In genomic region chr9:108885643-108886348, GRCh38 we compare ENCODE assay signal across 1 cellular context.
TF ChIP-seq lines count a peak whose summit lies in the region.

No MANE protein-coding gene starts in this region.

TF ChIP-seq in HepG2, 621 proteins besides CTCF, POLR2A, EP300 and RAD21 (continued from another document and continues in another):
- TF ChIP-seq ARID4A (CRISPR knock-in tag; IDR thresholded peaks at IDR 0.05; ENCODE audit: borderline replicate concordance) (peak; percentile 70; the same call in 1 of the 2 replicates), NONO (IDR thresholded peaks at IDR 0.05) (no peak), NONO (CRISPR knock-in tag; conservative IDR thresholded peaks at IDR 0.05) (peak; percentile 91), ZMYM3 (CRISPR knock-in tag; IDR thresholded peaks at IDR 0.05) (peak; percentile 69; the same call in 1 of the 2 replicates), RBFOX2 (IDR thresholded peaks at IDR 0.05; ENCODE audit: low read depth, low read length) (peak; percentile 93), HNF4G (IDR thresholded peaks at IDR 0.05; ENCODE audit: borderline replicate concordance, low read depth, low read length) (peak; percentile 85), HNF4G (CRISPR knock-in tag; IDR thresholded peaks at IDR 0.05; ENCODE audit: borderline replicate concordance, low read depth) (peak; percentile 63; the same call in 1 of the 2 replicates), JDP2 (CRISPR knock-in tag; IDR thresholded peaks at IDR 0.05; ENCODE audit: borderline replicate concordance) (peak; percentile 61; the same call in 1 of the 2 replicates), IRF9 (CRISPR knock-in tag; IDR thresholded peaks at IDR 0.05; ENCODE audit: borderline replicate concordance) (0 out of 2 replicates have a peak, but pooled peaks have one; percentile 60), STAT5B (CRISPR knock-in tag; IDR thresholded peaks at IDR 0.05) (no peak), ZNF644 (CRISPR knock-in tag; IDR thresholded peaks at IDR 0.05; ENCODE audit: low read depth) (peak; percentile 80), ZNF616 (CRISPR knock-in tag; IDR thresholded peaks at IDR 0.05; ENCODE audit: low read depth) (no peak), GATA4 (IDR thresholded peaks at IDR 0.05; ENCODE audit: borderline replicate concordance, low read depth) (peak; percentile 99), SRF (IDR thresholded peaks at IDR 0.05; ENCODE audit: low read depth, low read length) (0 out of 2 replicates have a peak, but pooled peaks have one; percentile 58), CCDC6 (CRISPR knock-in tag; IDR thresholded peaks at IDR 0.05) (peak; percentile 83; the same call in 1 of the 2 replicates), MXD4 (CRISPR knock-in tag; IDR thresholded peaks at IDR 0.05) (peak; percentile 71), ZNF792 (CRISPR knock-in tag; IDR thresholded peaks at IDR 0.05) (peak; percentile 95), IKZF5 (CRISPR knock-in tag; IDR thresholded peaks at IDR 0.05) (peak; percentile 97), TCF7 (IDR thresholded peaks at IDR 0.05; ENCODE audit: low read depth) (peak; percentile 94), NFAT5 (CRISPR knock-in tag; IDR thresholded peaks at IDR 0.05) (peak; percentile 99), PHF8 (CRISPR knock-in tag; IDR thresholded peaks at IDR 0.05) (peak; percentile 37; the same call in 1 of the 2 replicates), ZSCAN31 (CRISPR knock-in tag; IDR thresholded peaks at IDR 0.05; ENCODE audit: low read depth) (peak; percentile 84; the same call in 1 of the 2 replicates), ARID3A (IDR thresholded peaks at IDR 0.05; ENCODE audit: low read depth, low read length) (0 out of 2 replicates have a peak, but pooled peaks have one; percentile 12), ZBTB38 (CRISPR knock-in tag; IDR thresholded peaks at IDR 0.05) (peak; percentile 85), TERF1 (CRISPR knock-in tag; IDR thresholded peaks at IDR 0.05) (no peak), ZNF782 (CRISPR knock-in tag; IDR thresholded peaks at IDR 0.05; ENCODE audit: borderline replicate concordance) (peak; percentile 49; the same call in 1 of the 2 replicates), ZNF292 (CRISPR knock-in tag; IDR thresholded peaks at IDR 0.05; ENCODE audit: borderline replicate concordance, low read depth) (peak; percentile 60; the same call in 1 of the 2 replicates), ZNF788 (CRISPR knock-in tag; IDR thresholded peaks at IDR 0.05; ENCODE audit: borderline replicate concordance) (peak; percentile 96), YEATS4 (CRISPR knock-in tag; IDR thresholded peaks at IDR 0.05; ENCODE audit: borderline replicate concordance) (peak; percentile 57; the same call in 1 of the 2 replicates), MTERF4 (CRISPR knock-in tag; IDR thresholded peaks at IDR 0.05) (no peak), SOX6 (IDR thresholded peaks at IDR 0.05) (no peak), SOX6 (CRISPR knock-in tag; IDR thresholded peaks at IDR 0.05) (peak; percentile 98), HNRNPLL (IDR thresholded peaks at IDR 0.05; ENCODE audit: low read depth, low read length, poor library complexity, severe bottlenecking) (no peak), ARID5B (CRISPR knock-in tag; IDR thresholded peaks at IDR 0.05) (peak; percentile 99), FOSL1 (CRISPR knock-in tag; IDR thresholded peaks at IDR 0.05; ENCODE audit: borderline replicate concordance) (peak; percentile 98), HNF1B (CRISPR knock-in tag; IDR thresholded peaks at IDR 0.05) (peak; percentile 96)
